1 cellular context compared by ENCODE assay signal in genomic region chr20:46703435-46703834, GRCh38.
TF ChIP-seq lines count a peak whose summit lies in the region.

No MANE protein-coding gene starts in this region.

TF ChIP-seq in HepG2, 621 proteins besides CTCF, POLR2A, EP300 and RAD21 (continued from another document):
- no peak for TF ChIP-seq ZNF274 (CRISPR knock-in tag; IDR thresholded peaks at IDR 0.05)
- no peak for TF ChIP-seq NPAS2 (CRISPR knock-in tag; IDR thresholded peaks at IDR 0.05; ENCODE audit: borderline replicate concordance)
- no peak; the same call in 1 of the 2 replicates for TF ChIP-seq RARA (CRISPR knock-in tag; IDR thresholded peaks at IDR 0.05)
- TF ChIP-seq TFE3 (CRISPR knock-in tag; IDR thresholded peaks at IDR 0.05), result no peak
- TF ChIP-seq XBP1 (CRISPR knock-in tag; IDR thresholded peaks at IDR 0.05), result no peak
- peak; percentile 61 for TF ChIP-seq FOXA3 (CRISPR knock-in tag; IDR thresholded peaks at IDR 0.05)
- no peak for TF ChIP-seq ZNF792 (CRISPR knock-in tag; IDR thresholded peaks at IDR 0.05)
- TF ChIP-seq BHLHE40 (IDR thresholded peaks at IDR 0.05; ENCODE audit: low read length), result no peak
- no peak for TF ChIP-seq ZSCAN31 (CRISPR knock-in tag; IDR thresholded peaks at IDR 0.05; ENCODE audit: low read depth)
- no peak for TF ChIP-seq ATF3 (CRISPR knock-in tag; IDR thresholded peaks at IDR 0.05)
- no peak for TF ChIP-seq NR2F1 (CRISPR knock-in tag; IDR thresholded peaks at IDR 0.05)
- TF ChIP-seq BORCS8-MEF2B (CRISPR knock-in tag; IDR thresholded peaks at IDR 0.05), result no peak
- TF ChIP-seq TOPORS (CRISPR knock-in tag; IDR thresholded peaks at IDR 0.05), result no peak
- TF ChIP-seq RELA (CRISPR knock-in tag; IDR thresholded peaks at IDR 0.05), result no peak
- no peak for TF ChIP-seq NFE2L1 (CRISPR knock-in tag; IDR thresholded peaks at IDR 0.05; ENCODE audit: borderline replicate concordance)
- TF ChIP-seq ZNF646 (CRISPR knock-in tag; IDR thresholded peaks at IDR 0.05), result no peak
- TF ChIP-seq ZNF879 (CRISPR knock-in tag; IDR thresholded peaks at IDR 0.05), result no peak
- no peak for TF ChIP-seq AHR (CRISPR knock-in tag; IDR thresholded peaks at IDR 0.05)
- TF ChIP-seq ZNF629 (CRISPR knock-in tag; conservative IDR thresholded peaks at IDR 0.05), result no peak
- TF ChIP-seq ZNF691 (CRISPR knock-in tag; IDR thresholded peaks at IDR 0.05; ENCODE audit: borderline replicate concordance, low read depth), result no peak
